ENCODE assay signal across 33 cellular contexts in the genomic region with DNA sequence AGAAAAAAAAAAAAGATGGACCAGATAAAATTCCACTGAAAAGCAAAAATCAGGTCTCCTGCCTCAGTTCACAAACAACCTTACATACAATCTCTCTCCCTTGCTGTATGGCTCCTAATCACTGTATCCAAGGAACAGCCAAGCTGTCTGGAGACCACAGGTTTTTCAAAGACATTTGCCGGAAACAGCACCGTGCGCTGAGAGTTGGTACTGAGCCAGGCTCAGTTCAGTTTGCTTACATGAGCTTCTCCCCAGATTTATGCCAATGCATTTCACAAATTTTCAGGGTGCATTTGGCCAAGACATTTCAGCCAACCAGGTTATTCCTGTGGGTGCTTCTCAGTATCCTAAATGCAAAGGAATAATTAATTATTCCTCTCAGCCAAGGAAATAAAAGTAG. TPM values are rescaled to one million over a fixed set of nuclear protein-coding genes. Genes with fewer than 3 reads are reported as not detected.
"Had no signal": no experiment of that assay in that cellular context is flagged by ENCODE, and none has a peak within 500 bp of the region (broad histone marks: within the 10 kb centered on the region; RNA-seq: fewer than 3 reads in every experiment).

No MANE protein-coding gene starts in this region.

- H3K4me3 Mint-ChIP-seq: activated CD4-positive, alpha-beta memory T cell treated with anti-CD3 and anti-CD28 coated beads, Interleukin-2, amount 10 ng/mL, durations not matched to agents 7 days and 5 days; activated CD4-positive, alpha-beta T cell treated with anti-CD3 and anti-CD28 coated beads, Interleukin-2, amount 10 ng/mL, durations not matched to agents 7 days and 5 days; activated T-cell treated with anti-CD3 and anti-CD28 coated beads, Interleukin-2, amount 50 U/mL, for 24 hours; immature natural killer cell; naive thymus-derived CD8-positive, alpha-beta T cell; neural progenitor cell; stimulated activated effector memory CD8-positive, alpha-beta T cell treated with anti-CD3 and anti-CD28 coated beads, Interleukin-12 subunit alpha, Interleukin-12 subunit beta, amount 100 ng/mL, for 72 hours; stimulated activated naive CD8-positive, alpha-beta T cell treated with anti-CD3 and anti-CD28 coated beads, Interleukin-15, Interleukin-2, amounts not matched to agents 100 ng/mL and 50 ng/mL, for 24 hours; WTC11 had no signal

- H3K27ac ChIP-seq: coronary artery, dorsolateral prefrontal cortex, left lung, lower lobe of right lung, neural progenitor cell, psoas muscle, sigmoid colon, tibial artery had no signal

- DNase-seq: activated CD4-positive, alpha-beta memory T cell treated with anti-CD3 and anti-CD28 coated beads, Interleukin-2, amount 10 ng/mL, durations not matched to agents 7 days and 5 days; activated CD4-positive, alpha-beta T cell treated with anti-CD3 and anti-CD28 coated beads for 1 hour; activated CD4-positive, alpha-beta T cell treated with anti-CD3 and anti-CD28 coated beads, Interleukin-2, amount 10 ng/mL, durations not matched to agents 7 days and 5 days; activated CD8-positive, alpha-beta memory T cell treated with anti-CD3 and anti-CD28 coated beads, Interleukin-2, amount 50 U/mL, for 48 hours; activated gamma-delta T cell treated with Interleukin-2 at 50 U/mL for 16 hours; activated naive CD4-positive, alpha-beta T cell treated with anti-CD3 and anti-CD28 coated beads, Interleukin-2, amount 50 U/mL, for 16 hours; activated T-cell treated with anti-CD3 and anti-CD28 coated beads, Interleukin-2, amount 50 U/mL, for 24 hours; amniotic stem cell; cerebellar nuclear complex; dorsolateral prefrontal cortex; effector memory CD4-positive, alpha-beta T cell; erythroblast; head of caudate nucleus; hippocampal formation; immature natural killer cell; kidney glomerular epithelial cell; left lung; lower lobe of right lung; mesenchymal stem cell; naive thymus-derived CD8-positive, alpha-beta T cell; psoas muscle; sigmoid colon; small intestine; stimulated activated CD4-positive, alpha-beta T cell treated with anti-CD3 and anti-CD28 coated beads, Interleukin-4, amount 100 ng/mL, for 24 hours; substantia nigra; T-helper 2 cell; tibial artery had no signal

- H3K27ac Mint-ChIP-seq: activated CD4-positive, alpha-beta memory T cell treated with anti-CD3 and anti-CD28 coated beads, Interleukin-2, amount 10 ng/mL, durations not matched to agents 7 days and 5 days; activated CD4-positive, alpha-beta T cell treated with anti-CD3 and anti-CD28 coated beads, Interleukin-2, amount 10 ng/mL, durations not matched to agents 7 days and 5 days; activated T-cell treated with anti-CD3 and anti-CD28 coated beads, Interleukin-2, amount 50 U/mL, for 24 hours; immature natural killer cell; naive thymus-derived CD8-positive, alpha-beta T cell; neural progenitor cell; stimulated activated effector memory CD8-positive, alpha-beta T cell treated with anti-CD3 and anti-CD28 coated beads, Interleukin-12 subunit alpha, Interleukin-12 subunit beta, amount 100 ng/mL, for 72 hours; stimulated activated naive CD8-positive, alpha-beta T cell treated with anti-CD3 and anti-CD28 coated beads, Interleukin-15, Interleukin-2, amounts not matched to agents 100 ng/mL and 50 ng/mL, for 24 hours; WTC11 had no signal

- H3K36me3 ChIP-seq: left lung, lower lobe of right lung, neural progenitor cell, sigmoid colon, tibial artery had no signal

- H3K4me1 ChIP-seq: psoas muscle had no signal

- H3K36me3 Mint-ChIP-seq: immature natural killer cell; naive thymus-derived CD8-positive, alpha-beta T cell; neural progenitor cell; stimulated activated effector memory CD8-positive, alpha-beta T cell treated with anti-CD3 and anti-CD28 coated beads, Interleukin-12 subunit alpha, Interleukin-12 subunit beta, amount 100 ng/mL, for 72 hours; WTC11 had no signal

- H3K4me3 ChIP-seq: coronary artery, dorsolateral prefrontal cortex, left lung, lower lobe of right lung, neural progenitor cell, psoas muscle, sigmoid colon, tibial artery had no signal

- H3K27me3 ChIP-seq: dorsolateral prefrontal cortex, left lung, neural progenitor cell, sigmoid colon, tibial artery had no signal

- ATAC-seq: left lung; lower lobe of right lung; naive thymus-derived CD8-positive, alpha-beta T cell; psoas muscle; stimulated activated effector memory CD8-positive, alpha-beta T cell treated with anti-CD3 and anti-CD28 coated beads, Interleukin-12 subunit alpha, Interleukin-12 subunit beta, amount 100 ng/mL, for 72 hours; WTC11 had no signal

- H3K9me3 Mint-ChIP-seq: activated CD4-positive, alpha-beta memory T cell treated with anti-CD3 and anti-CD28 coated beads, Interleukin-2, amount 10 ng/mL, durations not matched to agents 7 days and 5 days; activated CD4-positive, alpha-beta T cell treated with anti-CD3 and anti-CD28 coated beads, Interleukin-2, amount 10 ng/mL, durations not matched to agents 7 days and 5 days; activated T-cell treated with anti-CD3 and anti-CD28 coated beads, Interleukin-2, amount 50 U/mL, for 24 hours; immature natural killer cell; naive thymus-derived CD8-positive, alpha-beta T cell; stimulated activated effector memory CD8-positive, alpha-beta T cell treated with anti-CD3 and anti-CD28 coated beads, Interleukin-12 subunit alpha, Interleukin-12 subunit beta, amount 100 ng/mL, for 72 hours; stimulated activated naive CD8-positive, alpha-beta T cell treated with anti-CD3 and anti-CD28 coated beads, Interleukin-15, Interleukin-2, amounts not matched to agents 100 ng/mL and 50 ng/mL, for 24 hours; WTC11 had no signal

- H3K9me3 ChIP-seq: left lung, lower lobe of right lung, psoas muscle, sigmoid colon, tibial artery had no signal

- H3K4me1 Mint-ChIP-seq: activated CD4-positive, alpha-beta memory T cell treated with anti-CD3 and anti-CD28 coated beads, Interleukin-2, amount 10 ng/mL, durations not matched to agents 7 days and 5 days; immature natural killer cell; stimulated activated effector memory CD8-positive, alpha-beta T cell treated with anti-CD3 and anti-CD28 coated beads, Interleukin-12 subunit alpha, Interleukin-12 subunit beta, amount 100 ng/mL, for 72 hours had no signal

RNA-seq across cellular contexts. Expression of a gene that starts 4.1 kb away (rescaled TPM):
- total RNA-seq: activated CD4-positive, alpha-beta memory T cell treated with anti-CD3 and anti-CD28 coated beads, Interleukin-2, amount 10 ng/mL, durations not matched to agents 7 days and 5 days; activated CD4-positive, alpha-beta T cell treated with anti-CD3 and anti-CD28 coated beads, Interleukin-2, amount 10 ng/mL, durations not matched to agents 7 days and 5 days; astrocyte; naive thymus-derived CD8-positive, alpha-beta T cell had no signal
- polyA plus RNA-seq: naive thymus-derived CD8-positive, alpha-beta T cell had no signal
